Comparison of ENCODE assay signal across 29 cellular contexts in genomic region chr5:9845185-9845584, GRCh38.
"Had no signal": no experiment of that assay in that cellular context is flagged by ENCODE, and none has a peak within 500 bp of the region (broad histone marks: within the 10 kb centered on the region; RNA-seq: fewer than 3 reads in every experiment).

No MANE protein-coding gene starts in this region.

- H3K4me2 ChIP-seq: hepatocyte had no signal

- H2AFZ ChIP-seq: hepatocyte had no signal

- H3K27me3 ChIP-seq: colonic mucosa, esophagus muscularis mucosa, esophagus squamous epithelium, gastrocnemius medialis, gastroesophageal sphincter, heart right ventricle, hepatocyte had no signal

- H3K27ac Mint-ChIP-seq: dendritic cell treated with granulocyte-macrophage colony-stimulating factor and Interleukin-4, amounts not matched to agents 40 ng/mL and 50 ng/mL, for 4 days; effector memory CD8-positive, alpha-beta T cell; endodermal cell had no signal

- H3K9me3 ChIP-seq: colonic mucosa, gastrocnemius medialis had no signal

- H3K79me2 ChIP-seq: hepatocyte had no signal

- ATAC-seq: effector memory CD8-positive, alpha-beta T cell; esophagus mucosa; foreskin keratinocyte; gastrocnemius medialis; gastroesophageal sphincter; heart right ventricle had no signal

- DNase-seq: colonic mucosa; cortex of kidney; dermis blood vessel endothelial cell; dorsolateral prefrontal cortex; effector CD4-positive, alpha-beta T cell; effector CD8-positive, alpha-beta T cell; effector memory CD4-positive, alpha-beta T cell; effector memory CD8-positive, alpha-beta T cell; endodermal cell; erythroblast; esophagus squamous epithelium; foreskin fibroblast; foreskin keratinocyte; foreskin melanocyte; gastrocnemius medialis; glutamatergic neuron; head of caudate nucleus; heart right ventricle had no signal

- H3K27ac ChIP-seq: colonic mucosa, coronary artery, dorsolateral prefrontal cortex, epithelial cell of prostate, esophagus muscularis mucosa, esophagus squamous epithelium, foreskin keratinocyte, gastrocnemius medialis, gastroesophageal sphincter, heart right ventricle, hepatocyte had no signal

- H3K36me3 ChIP-seq: colonic mucosa, esophagus muscularis mucosa, esophagus squamous epithelium, gastrocnemius medialis, gastroesophageal sphincter, heart right ventricle had no signal

- H3K4me1 ChIP-seq: colonic mucosa, esophagus muscularis mucosa, esophagus squamous epithelium, foreskin keratinocyte, gastrocnemius medialis, gastroesophageal sphincter, heart right ventricle had no signal

- H3K27me3 Mint-ChIP-seq: dendritic cell treated with granulocyte-macrophage colony-stimulating factor and Interleukin-4, amounts not matched to agents 40 ng/mL and 50 ng/mL, for 4 days; effector memory CD8-positive, alpha-beta T cell had no signal

- H3K4me3 Mint-ChIP-seq: dendritic cell treated with granulocyte-macrophage colony-stimulating factor and Interleukin-4, amounts not matched to agents 40 ng/mL and 50 ng/mL, for 4 days; effector memory CD8-positive, alpha-beta T cell; endodermal cell had no signal

- FAIRE-seq: colon, endometrium, endothelial cell of umbilical vein, frontal cortex had no signal

- H3K4me3 ChIP-seq: colonic mucosa, coronary artery, dorsolateral prefrontal cortex, esophagus muscularis mucosa, esophagus squamous epithelium, gastrocnemius medialis, gastroesophageal sphincter, heart right ventricle, hepatocyte had no signal
